In the genomic region with DNA sequence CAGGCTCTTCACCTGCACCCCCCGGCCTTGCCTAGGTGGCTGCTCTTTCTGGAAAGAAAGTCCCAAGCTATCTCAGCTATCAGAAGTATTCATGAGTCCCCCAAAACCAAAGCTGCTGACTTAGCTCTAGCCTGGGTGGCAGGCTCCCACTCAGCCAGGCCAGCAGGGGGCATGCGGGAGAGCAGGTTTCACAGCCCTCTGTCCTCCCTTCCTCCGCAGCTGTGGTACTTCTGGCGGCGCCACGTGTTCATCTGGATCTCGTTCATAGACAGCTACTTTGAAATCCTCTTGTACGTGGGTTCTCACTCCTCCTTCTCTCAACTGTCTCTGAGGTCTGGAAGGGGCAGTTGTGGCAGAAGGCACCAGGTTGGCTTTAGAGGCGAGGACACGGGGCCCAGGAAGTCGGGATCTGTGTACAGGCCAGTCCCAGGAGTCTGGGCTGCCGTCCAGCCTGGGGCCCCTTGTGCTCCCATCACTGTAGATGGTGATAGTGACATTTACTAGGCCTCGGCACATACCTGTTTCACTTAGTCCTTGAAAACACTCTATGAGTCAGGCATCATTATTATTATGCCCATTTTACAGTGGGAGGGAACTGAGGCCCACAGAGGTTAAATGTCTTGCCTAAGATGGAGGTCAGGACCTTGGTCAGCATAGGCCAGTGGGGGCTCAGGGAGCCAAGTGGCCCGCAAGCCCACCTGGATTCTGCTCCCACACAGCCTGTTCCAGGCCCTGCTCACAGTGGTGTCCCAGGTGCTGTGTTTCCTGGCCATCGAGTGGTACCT, we compare ENCODE assay signal across 9 cellular contexts. TPM values are rescaled to one million over a fixed set of nuclear protein-coding genes. Genes with fewer than 3 reads are reported as not detected.
DNase-seq lines count a peak whose midpoint lies in the region; ATAC-seq and TF ChIP-seq lines count a peak whose summit lies in the region.
"Had no signal": no experiment of that assay in that cellular context is flagged by ENCODE, and none has a peak within 500 bp of the region (broad histone marks: within the 10 kb centered on the region; RNA-seq: fewer than 3 reads in every experiment).

No MANE protein-coding gene starts in this region.

- no peaks in the 10 kb centered on the region for H3K9me2 ChIP-seq in Loucy (replicated peaks; ENCODE audit: low read depth, low read length)

- peak; percentile 64 for TF ChIP-seq CTCF in Loucy (conservative IDR thresholded peaks at IDR 0.05; ENCODE audit: low read length)
- TF ChIP-seq CTCF in gastroesophageal sphincter (IDR thresholded peaks at IDR 0.05) = peak in 3 of 4 experiments; percentile 20 to 55 (median 44)

- ATAC-seq in gastroesophageal sphincter = peak; percentile 78

- H3K4me2 ChIP-seq in Loucy (ENCODE audit: low read depth, low read length, poor library complexity, severe bottlenecking) = no peak overlapping the region

- no peaks in the 10 kb centered on the region for H3K79me2 ChIP-seq in Loucy (ENCODE audit: insufficient read depth, low read length)

- no peaks in the 10 kb centered on the region for H3F3A ChIP-seq in Loucy (ENCODE audit: low read depth)

- no peak for TF ChIP-seq EP300 in gastroesophageal sphincter (IDR thresholded peaks at IDR 0.05)

- H3K4me3 ChIP-seq in Loucy (ENCODE audit: low read length, poor library complexity, severe bottlenecking) = no peak overlapping the region
- H3K4me3 ChIP-seq in gastroesophageal sphincter = no peak overlapping the region
- H3K4me3 ChIP-seq: ovary had no signal

- H3K9ac ChIP-seq in Loucy (ENCODE audit: low read depth, low read length, poor library complexity, severe bottlenecking) = no peak overlapping the region

- WGBS in gastroesophageal sphincter (ENCODE audit: low coverage in 1 of 2), 2 donors = 60 to 100% methylated on average over 1 of the region's 15 CpGs

- DNase-seq in ELR (ENCODE audit: low read depth) (peak; percentile 62), putamen (ENCODE audit: low spot score) (peak; percentile 52), NCI-H2029 (lab: John Stamatoyannopoulos, UW) (no peak), NCI-H2196 treated with DMSO at 0.1 percent for 48 hours (lab: John Stamatoyannopoulos, UW; ENCODE audit: unreplicated experiment) (no peak), GM19238 (ENCODE audit: insufficient read length, low spot score) (no peak)
- peak; percentile 79 for DNase-seq in activated CD8-positive, alpha-beta memory T cell treated with anti-CD3 and anti-CD28 coated beads for 24 hours

- no peak overlapping the region for H3K27ac ChIP-seq in gastroesophageal sphincter
- H3K27ac ChIP-seq: ovary had no signal

- no peaks in the 10 kb centered on the region for H3K27me3 ChIP-seq in Loucy (ENCODE audit: insufficient read depth, low read length, poor library complexity, severe bottlenecking)
- H3K27me3 ChIP-seq in gastroesophageal sphincter = no peaks in the 10 kb centered on the region
- H3K27me3 ChIP-seq: ovary had no signal

- TF ChIP-seq POLR2A in gastroesophageal sphincter (IDR thresholded peaks at IDR 0.05) = no peak

- H2AFZ ChIP-seq in Loucy (ENCODE audit: low read length) = no peak overlapping the region

- peaks cover 4% of the 10 kb centered on the region for H4K20me1 ChIP-seq in Loucy (ENCODE audit: insufficient read depth, low read length, poor library complexity, severe bottlenecking)

- no peaks in the 10 kb centered on the region for H3K9me3 ChIP-seq in Loucy (ENCODE audit: insufficient read depth, low read depth, low read length)
- no peaks in the 10 kb centered on the region for H3K9me3 ChIP-seq in gastroesophageal sphincter
- H3K9me3 ChIP-seq: ovary had no signal

- H3K4me1 ChIP-seq in Loucy (ENCODE audit: insufficient read depth, low read length, poor library complexity, severe bottlenecking) (no peaks in the 10 kb centered on the region), gastroesophageal sphincter (peaks cover 0 to 6% (median 0%) of the 10 kb centered on the region in 3 donors)

- H3K36me3 ChIP-seq in Loucy (ENCODE audit: insufficient read depth, low read length) (peaks cover 27% of the 10 kb centered on the region; the same call in 1 of the 2 replicates), gastroesophageal sphincter (peaks cover 0 to 57% of the 10 kb centered on the region in 2 donors)
- H3K36me3 ChIP-seq: ovary had no signal

RNA-seq across cellular contexts. Expression of a gene that starts 12.9 kb away (rescaled TPM):
- 10 to 100 TPM in 3 of 4 donors, 1 to 10 TPM in 1; 6.5 to 15.5 (median 11.6) TPM for total RNA-seq in gastroesophageal sphincter

RNA-seq across cellular contexts. Expression of a gene that starts 47.4 kb away (rescaled TPM):
- total RNA-seq in gastroesophageal sphincter = 100 to 1,000 TPM; 697 to 982 (median 790) TPM

Comparison
In these comparisons a context has a peak if more than half of its experiments do, and no peak if none do; other contexts are left out.
1. DNase-seq: peak in ELR (single experiment), activated CD8-positive, alpha-beta memory T cell treated with anti-CD3 and anti-CD28 coated beads for 24 hours (single experiment) and putamen (single experiment); none in NCI-H2029 (single experiment), NCI-H2196 treated with DMSO at 0.1 percent for 48 hours (single experiment) and GM19238 (single experiment).